In genomic region chr22:19986011-19986409, GRCh38 we compare ENCODE assay signal across 10 cellular contexts. TPM values are rescaled to one million over a fixed set of nuclear protein-coding genes. Genes with fewer than 3 reads are reported as not detected.
A peak's percentile ranks its signal among the peaks of the same experiment; 100 is the strongest.
DNase-seq lines count a peak whose midpoint lies in the region; ATAC-seq and TF ChIP-seq lines count a peak whose summit lies in the region.
"Had no signal": no experiment of that assay in that cellular context is flagged by ENCODE, and none has a peak within 500 bp of the region (broad histone marks: within the 10 kb centered on the region; RNA-seq: fewer than 3 reads in every experiment).

No MANE protein-coding gene starts in this region.

- H3K9me3 Mint-ChIP-seq in activated naive CD8-positive, alpha-beta T cell (ENCODE audit: low read depth) = no peaks in the 10 kb centered on the region
- no peaks in the 10 kb centered on the region for H3K9me3 Mint-ChIP-seq in activated naive CD8-positive, alpha-beta T cell treated with anti-CD3 and anti-CD28 coated beads for 36 hours

- H3K36me3 ChIP-seq in mucosa of descending colon (ENCODE audit: low read depth) (no peaks in the 10 kb centered on the region), upper lobe of right lung (no peaks in the 10 kb centered on the region)

- no peaks in the 10 kb centered on the region for H3K9me3 ChIP-seq in mucosa of descending colon
- H3K9me3 ChIP-seq in upper lobe of right lung = no peaks in the 10 kb centered on the region

- peaks cover 3% of the 10 kb centered on the region for H3K4me1 Mint-ChIP-seq in activated naive CD8-positive, alpha-beta T cell (ENCODE audit: low read depth)
- no peaks in the 10 kb centered on the region for H3K4me1 Mint-ChIP-seq in activated naive CD8-positive, alpha-beta T cell treated with anti-CD3 and anti-CD28 coated beads for 36 hours

- peak overlapping the region; percentile 27 for H3K4me3 Mint-ChIP-seq in activated naive CD8-positive, alpha-beta T cell
- no peak overlapping the region for H3K4me3 Mint-ChIP-seq in activated naive CD8-positive, alpha-beta T cell treated with anti-CD3 and anti-CD28 coated beads for 36 hours

- DNase-seq in activated naive CD8-positive, alpha-beta T cell treated with anti-CD3 and anti-CD28 coated beads for 36 hours = no peak
- peak in 2 of 3 donors; percentile 27 to 39 for DNase-seq in mucosa of descending colon
- no peak for DNase-seq in upper lobe of right lung
- DNase-seq in NCI-H1105 (lab: John Stamatoyannopoulos, UW) = no peak
- DNase-seq: activated CD4-positive, CD25-positive, alpha-beta regulatory T cell treated with anti-CD3 and anti-CD28 coated beads, Interleukin-2, amount 50 U/mL, for 72 hours; DND-41 had no signal

- no peaks in the 10 kb centered on the region for H3K27me3 ChIP-seq in upper lobe of right lung

- ATAC-seq in mucosa of descending colon = no peak
- no peak for ATAC-seq in upper lobe of right lung
- ATAC-seq in esophagus mucosa = no peak
- no peak for ATAC-seq in GM21529 (IDR thresholded peaks at IDR 0.05; ENCODE audit: unreplicated experiment)

- no peaks in the 10 kb centered on the region for H3K27me3 Mint-ChIP-seq in activated naive CD8-positive, alpha-beta T cell
- H3K27me3 Mint-ChIP-seq in activated naive CD8-positive, alpha-beta T cell treated with anti-CD3 and anti-CD28 coated beads for 36 hours = peaks cover 3% of the 10 kb centered on the region

- TF ChIP-seq CTCF in mucosa of descending colon (IDR thresholded peaks at IDR 0.05) = no peak
- no peak for TF ChIP-seq CTCF in upper lobe of right lung (IDR thresholded peaks at IDR 0.05)

- H3K36me3 Mint-ChIP-seq in activated naive CD8-positive, alpha-beta T cell = no peaks in the 10 kb centered on the region
- H3K36me3 Mint-ChIP-seq in activated naive CD8-positive, alpha-beta T cell treated with anti-CD3 and anti-CD28 coated beads for 36 hours = no peaks in the 10 kb centered on the region

- H3K27ac ChIP-seq in cingulate gyrus (ENCODE audit: low read depth, low read length) (peak overlapping the region; percentile 65), upper lobe of right lung (no peak overlapping the region)

- no peak overlapping the region for H3K27ac Mint-ChIP-seq in activated naive CD8-positive, alpha-beta T cell
- H3K27ac Mint-ChIP-seq in activated naive CD8-positive, alpha-beta T cell treated with anti-CD3 and anti-CD28 coated beads for 36 hours = no peak overlapping the region

- H3K4me1 ChIP-seq in mucosa of descending colon (ENCODE audit: low read depth) = peaks cover 11% of the 10 kb centered on the region
- peaks cover 10% of the 10 kb centered on the region for H3K4me1 ChIP-seq in upper lobe of right lung

- H3K4me3 ChIP-seq in mucosa of descending colon = no peak overlapping the region
- peak overlapping the region; percentile 74 for H3K4me3 ChIP-seq in upper lobe of right lung

- intact Hi-C loops in mucosa of descending colon (cut with DNase I, micrococcal nuclease) (no loop called here), upper lobe of right lung (cut with DNase I) (no loop called here)

RNA-seq across cellular contexts. Expression of gene ARVCF, which starts 30.6 kb away (rescaled TPM):
- 1 to 10 TPM; 1.1 to 1.6 TPM for total RNA-seq in activated naive CD8-positive, alpha-beta T cell treated with anti-CD3 and anti-CD28 coated beads for 36 hours
- total RNA-seq in mucosa of descending colon = 10 to 100 TPM; 11.2 to 15.3 (median 15.1) TPM
- 25.4 TPM for total RNA-seq in upper lobe of right lung
- total RNA-seq in esophagus mucosa = 3.1 TPM

RNA-seq across cellular contexts. Expression of gene TANGO2, which starts 34.9 kb away (rescaled TPM):
- 10 to 100 TPM; 16.5 to 21.5 TPM for total RNA-seq in activated naive CD8-positive, alpha-beta T cell treated with anti-CD3 and anti-CD28 coated beads for 36 hours
- 10 to 100 TPM; 17.5 to 29.7 (median 27.6) TPM for total RNA-seq in mucosa of descending colon
- 37.8 TPM for total RNA-seq in upper lobe of right lung
- total RNA-seq in esophagus mucosa = 10.6 TPM

RNA-seq across cellular contexts. Expression of gene TXNRD2, which starts 44.4 kb away (rescaled TPM):
- total RNA-seq in activated naive CD8-positive, alpha-beta T cell treated with anti-CD3 and anti-CD28 coated beads for 36 hours = 10 to 100 TPM; 20.3 to 20.9 TPM
- total RNA-seq in mucosa of descending colon (10 to 100 TPM; 20.9 to 23.6 (median 22.6) TPM), upper lobe of right lung (40.7 TPM), esophagus mucosa (11.7 TPM)

RNA-seq across cellular contexts. Expression of gene COMT, which starts 44.4 kb away (rescaled TPM):
- 10 to 100 TPM; 76.1 to 79.6 TPM for total RNA-seq in activated naive CD8-positive, alpha-beta T cell treated with anti-CD3 and anti-CD28 coated beads for 36 hours
- 10 to 100 TPM; 61.2 to 88.7 (median 70.7) TPM for total RNA-seq in mucosa of descending colon
- 175 TPM for total RNA-seq in upper lobe of right lung
- total RNA-seq in esophagus mucosa = 146 TPM

Comparison
In these comparisons a context has a peak if more than half of its experiments do, and no peak if none do; other contexts are left out.
1. DNase-seq: peak in mucosa of descending colon (2 of 3); none in activated naive CD8-positive, alpha-beta T cell treated with anti-CD3 and anti-CD28 coated beads for 36 hours (single experiment), upper lobe of right lung (single experiment) and NCI-H1105 (single experiment).